26 cellular contexts compared by ENCODE assay signal in the genomic region with DNA sequence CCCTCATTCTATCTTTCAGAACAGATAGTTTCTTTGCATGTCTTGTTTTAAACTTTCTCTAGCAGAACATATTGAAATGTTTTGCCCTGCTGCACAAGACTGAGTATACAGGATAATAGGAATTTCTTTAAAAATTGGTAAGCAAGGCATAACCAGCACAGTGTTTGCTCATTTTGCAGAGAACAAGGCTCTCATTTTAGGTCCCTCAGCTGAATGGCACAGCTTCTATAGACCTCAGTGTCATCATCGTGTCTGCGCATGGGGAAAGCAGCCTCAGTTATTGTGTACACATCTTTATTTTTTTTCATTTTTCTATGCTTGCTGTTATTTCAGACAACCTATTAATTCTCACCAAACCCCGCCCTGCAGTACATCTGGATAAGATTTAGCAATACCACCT.
"Had no signal": no experiment of that assay in that cellular context is flagged by ENCODE, and none has a peak within 500 bp of the region (broad histone marks: within the 10 kb centered on the region; RNA-seq: fewer than 3 reads in every experiment).

No MANE protein-coding gene starts in this region.

- DNase-seq: activated B cell treated with CpG ODN at 0.5 μM for 24 hours; activated CD4-positive, alpha-beta memory T cell treated with anti-CD3 and anti-CD28 coated beads for 36 hours; activated CD4-positive, alpha-beta T cell treated with anti-CD3 and anti-CD28 coated beads for 4 hours; activated CD4-positive, alpha-beta T cell treated with anti-CD3 and anti-CD28 coated beads, Interleukin-2, amount 50 U/mL, for 1 hour; activated CD4-positive, CD25-positive, alpha-beta regulatory T cell treated with anti-CD3 and anti-CD28 coated beads, Interleukin-2, amount 50 U/mL, for 72 hours; activated CD8-positive, alpha-beta memory T cell treated with anti-CD3 and anti-CD28 coated beads, Interleukin-2, amount 50 U/mL, for 4 hours; activated effector memory CD4-positive, alpha-beta T cell treated with Interleukin-2 at 50 U/mL for 16 hours; activated naive CD4-positive, alpha-beta T cell treated with anti-CD3 and anti-CD28 coated beads, Interleukin-2, amount 10 ng/mL, durations not matched to agents 7 days and 5 days; activated naive CD8-positive, alpha-beta T cell treated with anti-CD3 and anti-CD28 coated beads, Interleukin-2, amount 50 U/mL, for 24 hours; activated T-cell treated with anti-CD3 and anti-CD28 coated beads, Interleukin-2, amount 50 U/mL, for 48 hours; aorta; brain microvascular endothelial cell; NCI-H1048; NCI-H1105 treated with DMSO at 0.1 percent for 48 hours; NCI-H1436; NCI-H1694; NCI-H1930; NCI-H2081 treated with DMSO at 0.1 percent for 48 hours; NCI-H226; NCI-H446 treated with DMSO at 0.1 percent for 48 hours; NCI-H524; SHP77; SK-N-SH had no signal

- ATAC-seq: activated naive CD8-positive, alpha-beta T cell treated with anti-CD3 and anti-CD28 coated beads, Interleukin-2, amount 50 U/mL, for 24 hours; Panc1 had no signal

- H3K27me3 ChIP-seq: brain microvascular endothelial cell, SJSA1 had no signal

- H3K9me3 ChIP-seq: SJSA1, SK-N-SH had no signal

- H3K4me3 ChIP-seq: SJSA1 had no signal

- H3K27ac ChIP-seq: brain microvascular endothelial cell, KMS-11, SJSA1 had no signal
